20 cellular contexts compared by ENCODE assay signal in genomic region chr11:24585192-24585591, GRCh38.
DNase-seq lines count a peak whose midpoint lies in the region; ATAC-seq and TF ChIP-seq lines count a peak whose summit lies in the region.
"Had no signal": no experiment of that assay in that cellular context is flagged by ENCODE, and none has a peak within 500 bp of the region (broad histone marks: within the 10 kb centered on the region; RNA-seq: fewer than 3 reads in every experiment).

No MANE protein-coding gene starts in this region.

- ATAC-seq in HG02970 (IDR thresholded peaks at IDR 0.05; ENCODE audit: low FRiP score, unreplicated experiment) (peak; percentile 69), SK-N-SH treated with all-trans-retinoic acid at 6 μM for 48 hours (peak; percentile 61), GM18868 (IDR thresholded peaks at IDR 0.05; ENCODE audit: unreplicated experiment) (no peak)

- DNase-seq in A172 (ENCODE audit: low spot score) = peak; percentile 11
- peak; percentile 7 for DNase-seq in fibroblast of peridontal ligament (ENCODE audit: extremely low read depth)
- DNase-seq in NCI-H526 (lab: John Stamatoyannopoulos, UW) = no peak
- no peak for DNase-seq in DMS153 treated with DMSO at 0.1 percent for 48 hours (lab: John Stamatoyannopoulos, UW; ENCODE audit: unreplicated experiment)
- DNase-seq in Ammon's horn (ENCODE audit: low spot score) = no peak
- DNase-seq: activated CD4-positive, alpha-beta T cell treated with anti-CD3 and anti-CD28 coated beads, Interleukin-2, amount 10 ng/mL, durations not matched to agents 24 days and 14 days; activated effector memory CD4-positive, alpha-beta T cell treated with anti-CD3 and anti-CD28 coated beads, Interleukin-2, amount 50 U/mL, for 16 hours; cerebellar nuclear complex; foreskin fibroblast; GDM1; hippocampal formation; kidney; NCI-H524 treated with DMSO at 0.1 percent for 48 hours; nephron progenitor cell; SHP77; small intestine; stimulated activated CD4-positive, alpha-beta T cell treated with anti-CD3 and anti-CD28 coated beads, Interleukin-4, amount 100 ng/mL, for 24 hours had no signal

TF ChIP-seq in SK-N-SH treated with all-trans-retinoic acid at 6 μM for 48 hours, 23 proteins besides CTCF, POLR2A, EP300 and RAD21:
- TF ChIP-seq CREB5 (CRISPR knock-in tag; IDR thresholded peaks at IDR 0.05; ENCODE audit: low read depth) (no peak), CSRNP3 (CRISPR knock-in tag; IDR thresholded peaks at IDR 0.05) (no peak), ZFP3 (CRISPR knock-in tag; IDR thresholded peaks at IDR 0.05) (no peak), SNAI2 (CRISPR knock-in tag; IDR thresholded peaks at IDR 0.05) (no peak), ESRRG (CRISPR knock-in tag; IDR thresholded peaks at IDR 0.05) (no peak), TSHZ2 (CRISPR knock-in tag; IDR thresholded peaks at IDR 0.05) (no peak), ZNF8 (CRISPR knock-in tag; IDR thresholded peaks at IDR 0.05) (no peak), BACH2 (CRISPR knock-in tag; IDR thresholded peaks at IDR 0.05; ENCODE audit: borderline replicate concordance) (no peak), RARB (CRISPR knock-in tag; IDR thresholded peaks at IDR 0.05) (no peak), OSR1 (CRISPR knock-in tag; IDR thresholded peaks at IDR 0.05) (no peak), TCF4 (CRISPR knock-in tag; IDR thresholded peaks at IDR 0.05; ENCODE audit: borderline replicate concordance) (no peak), GLIS3 (CRISPR knock-in tag; IDR thresholded peaks at IDR 0.05) (no peak)

Comparison
In these comparisons a context has a peak if more than half of its experiments do, and no peak if none do; other contexts are left out.
1. DNase-seq: peak in A172 (single experiment) and fibroblast of peridontal ligament (single experiment); none in NCI-H526 (0 of 2), DMS153 treated with DMSO at 0.1 percent for 48 hours (single experiment) and Ammon's horn (single experiment).